ENCODE assay signal across 8 cellular contexts in genomic region chr14:44897041-44897843, GRCh38.
DNase-seq lines count a peak whose midpoint lies in the region; ATAC-seq and TF ChIP-seq lines count a peak whose summit lies in the region.

No MANE protein-coding gene starts in this region.

- no peaks in the 10 kb centered on the region for H3F3A ChIP-seq in GM23338 (replicated peaks; ENCODE audit: low read depth)

- peak overlapping the region; percentile 94 for H3K9ac ChIP-seq in fibroblast of lung (ENCODE audit: insufficient read depth, low read length)

- DNase-seq in Daoy (ENCODE audit: low read depth) (peak; percentile 97), GM23338 (ENCODE audit: low spot score) (peak; percentile 98), Kasumi-1 (lab: John Stamatoyannopoulos, UW) (peak; percentile 90 to 95), RKO (ENCODE audit: low spot score) (peak; percentile 95), fibroblast of lung (ENCODE audit: low read depth in 2 of 2) (peak; percentile 96 to 97)
- peak; percentile 94 to 98 for DNase-seq in activated T-helper 1 cell treated with anti-CD3 and anti-CD28 coated beads, Interleukin-2, amount 50 U/mL, for 16 hours (ENCODE audit: low read depth in 1 of 2, low spot score in 1 of 2)
- DNase-seq in naive thymus-derived CD4-positive, alpha-beta T cell: peak; percentile 80 to 98 (median 90)

- peak overlapping the region; percentile 84 for H3K27ac Mint-ChIP-seq in GM23338
- peak overlapping the region; percentile 83 to 98 (median 98) for H3K27ac Mint-ChIP-seq in naive thymus-derived CD4-positive, alpha-beta T cell
- H3K27ac Mint-ChIP-seq in stimulated activated memory B cell treated with anti-CD40 and anti-IgM and Interleukin-4, amounts not matched to agents 10 μg/mL and 1 μg/mL and 100 μg/mL, for 72 hours: peak overlapping the region; percentile 90

- CTCF ChIA-PET in naive thymus-derived CD4-positive, alpha-beta T cell (lab: Charles Lee): interaction anchor here (0.8 to 1.5 kb wide), 2 partner anchors 16 to 65 kb away, joined by 3 to 6 read pairs; partner anchors contain the start of genes KLHL28 and TOGARAM1

- H3K9me3 ChIP-seq in fibroblast of lung (ENCODE audit: control insufficient read depth, insufficient read depth, low read depth, low read length): no peaks in the 10 kb centered on the region
- no peaks in the 10 kb centered on the region for H3K9me3 ChIP-seq in naive thymus-derived CD4-positive, alpha-beta T cell (ENCODE audit: control insufficient read depth in 2 of 3, low read length in 3 of 3)

- peak overlapping the region; percentile 91 for H3K4me3 Mint-ChIP-seq in GM23338
- H3K4me3 Mint-ChIP-seq in naive thymus-derived CD4-positive, alpha-beta T cell: peak overlapping the region; percentile 80 to 97 (median 94)
- H3K4me3 Mint-ChIP-seq in stimulated activated memory B cell treated with anti-CD40 and anti-IgM and Interleukin-4, amounts not matched to agents 10 μg/mL and 1 μg/mL and 100 μg/mL, for 72 hours: peak overlapping the region; percentile 95

- ATAC-seq in GM23338: peak; percentile 95
- ATAC-seq in naive thymus-derived CD4-positive, alpha-beta T cell: peak; percentile 99
- peak; percentile 99 for ATAC-seq in stimulated activated memory B cell treated with anti-CD40 and anti-IgM and Interleukin-4, amounts not matched to agents 10 μg/mL and 1 μg/mL and 100 μg/mL, for 72 hours

- H3K27ac ChIP-seq in GM23338 (ENCODE audit: low read depth) (peak overlapping the region; percentile 88), fibroblast of lung (ENCODE audit: insufficient read depth, low read length) (peak overlapping the region; percentile 96)
- peak overlapping the region; percentile 86 for H3K27ac ChIP-seq in naive thymus-derived CD4-positive, alpha-beta T cell (ENCODE audit: low read depth, low read length)

- intact Hi-C loops in naive thymus-derived CD4-positive, alpha-beta T cell (cut with micrococcal nuclease): loop anchor here (1.0 kb wide), 5 partner anchors 65 to 371 kb away; partner anchors contain the start of genes FKBP3 (in 2 of the 2), MIS18BP1 (in 2 of the 2), PRPF39 (in 2 of the 2) and TOGARAM1 (in 2 of the 2)

- no peaks in the 10 kb centered on the region for H3K79me2 ChIP-seq in GM23338 (replicated peaks; ENCODE audit: insufficient read depth)
- peaks cover 3% of the 10 kb centered on the region for H3K79me2 ChIP-seq in fibroblast of lung (ENCODE audit: control insufficient read depth, insufficient read depth, low read length)

- H2AFZ ChIP-seq in GM23338 (peak overlapping the region; percentile 92), fibroblast of lung (ENCODE audit: low read length) (peak overlapping the region; percentile 74)

- H3K36me3 ChIP-seq in GM23338 (ENCODE audit: insufficient read depth) (no peaks in the 10 kb centered on the region), fibroblast of lung (ENCODE audit: control insufficient read depth, insufficient read depth, low read length) (no peaks in the 10 kb centered on the region)
- no peaks in the 10 kb centered on the region for H3K36me3 ChIP-seq in naive thymus-derived CD4-positive, alpha-beta T cell (ENCODE audit: control insufficient read depth in 2 of 3, insufficient read depth in 3 of 3, low read length in 3 of 3)

- no peaks in the 10 kb centered on the region; the same call in none of the 3 replicates for H3K36me3 Mint-ChIP-seq in GM23338 (ENCODE audit: low read depth)
- peaks cover 0 to 6% (median 5%) of the 10 kb centered on the region in 5 donors for H3K36me3 Mint-ChIP-seq in naive thymus-derived CD4-positive, alpha-beta T cell
- no peaks in the 10 kb centered on the region for H3K36me3 Mint-ChIP-seq in stimulated activated memory B cell treated with anti-CD40 and anti-IgM and Interleukin-4, amounts not matched to agents 10 μg/mL and 1 μg/mL and 100 μg/mL, for 72 hours

- H3K4me1 Mint-ChIP-seq in GM23338: peaks cover 14% of the 10 kb centered on the region
- H3K4me1 Mint-ChIP-seq in naive thymus-derived CD4-positive, alpha-beta T cell: peaks cover 6 to 40% (median 27%) of the 10 kb centered on the region in 7 donors
- H3K4me1 Mint-ChIP-seq in stimulated activated memory B cell treated with anti-CD40 and anti-IgM and Interleukin-4, amounts not matched to agents 10 μg/mL and 1 μg/mL and 100 μg/mL, for 72 hours: peaks cover 15% of the 10 kb centered on the region

- H3K27me3 Mint-ChIP-seq in GM23338 (ENCODE audit: insufficient read depth, low read depth, poor library complexity): peaks cover 15% of the 10 kb centered on the region
- no peaks in the 10 kb centered on the region for H3K27me3 Mint-ChIP-seq in naive thymus-derived CD4-positive, alpha-beta T cell
- H3K27me3 Mint-ChIP-seq in stimulated activated memory B cell treated with anti-CD40 and anti-IgM and Interleukin-4, amounts not matched to agents 10 μg/mL and 1 μg/mL and 100 μg/mL, for 72 hours: no peaks in the 10 kb centered on the region

- no peaks in the 10 kb centered on the region for H3K27me3 ChIP-seq in GM23338 (ENCODE audit: insufficient read depth)
- no peaks in the 10 kb centered on the region for H3K27me3 ChIP-seq in fibroblast of lung (ENCODE audit: control insufficient read depth, insufficient read depth, low read length)
- H3K27me3 ChIP-seq in naive thymus-derived CD4-positive, alpha-beta T cell (ENCODE audit: control insufficient read depth in 2 of 2, insufficient read depth in 2 of 2, low read length in 2 of 2): no peaks in the 10 kb centered on the region

- H4K20me1 ChIP-seq in GM23338 (replicated peaks; ENCODE audit: insufficient read depth) (no peaks in the 10 kb centered on the region), fibroblast of lung (ENCODE audit: control insufficient read depth, extremely low read depth, insufficient read depth, low read length) (no peaks in the 10 kb centered on the region)

- POLR2A ChIA-PET in naive thymus-derived CD4-positive, alpha-beta T cell (lab: Charles Lee): interaction anchor here (0.6 to 3.7 kb wide), 5 partner anchors 12 to 237 kb away, joined by 3 to 59 read pairs (median 4); partner anchors contain the start of genes FANCM, FKBP3, KLHL28 and TOGARAM1

- no peaks in the 10 kb centered on the region; the same call in 1 of the 2 replicates for H3K9me2 ChIP-seq in GM23338 (ENCODE audit: insufficient read depth)

- H3K4me1 ChIP-seq in GM23338 (ENCODE audit: insufficient read depth) (peaks cover 14% of the 10 kb centered on the region), fibroblast of lung (ENCODE audit: control insufficient read depth, extremely low read depth, insufficient read depth, low read length) (peaks cover 7% of the 10 kb centered on the region)
- H3K4me1 ChIP-seq in naive thymus-derived CD4-positive, alpha-beta T cell (ENCODE audit: control insufficient read depth in 2 of 2, insufficient read depth in 2 of 2, low read length in 2 of 2): peaks cover 13 to 17% of the 10 kb centered on the region in 2 donors

- no peak for TF ChIP-seq CTCF in GM23338 (conservative IDR thresholded peaks at IDR 0.05; ENCODE audit: low read depth in 2 of 2)
- TF ChIP-seq CTCF in fibroblast of lung (conservative IDR thresholded peaks at IDR 0.05 in 1 of 2, IDR thresholded peaks at IDR 0.05 in 1 of 2; ENCODE audit: low read depth in 1 of 2, low read length in 2 of 2): no peak

- H3K4me2 ChIP-seq in GM23338 (peak overlapping the region; percentile 81), fibroblast of lung (ENCODE audit: extremely low read depth, insufficient read depth, low read length) (peak overlapping the region; percentile 94)

- no peaks in the 10 kb centered on the region; the same call in 2 of the 3 replicates for H3K9me3 Mint-ChIP-seq in GM23338
- peaks cover 0 to 5% (median 0%) of the 10 kb centered on the region in 11 donors for H3K9me3 Mint-ChIP-seq in naive thymus-derived CD4-positive, alpha-beta T cell
- H3K9me3 Mint-ChIP-seq in stimulated activated memory B cell treated with anti-CD40 and anti-IgM and Interleukin-4, amounts not matched to agents 10 μg/mL and 1 μg/mL and 100 μg/mL, for 72 hours: no peaks in the 10 kb centered on the region

- peak overlapping the region; percentile 73 for H3K4me3 ChIP-seq in GM23338
- H3K4me3 ChIP-seq in fibroblast of lung (replicated peaks in 1 of 4; ENCODE audit: control extremely low read depth in 1 of 4, insufficient read depth in 1 of 4, low read depth in 3 of 4, low read length in 4 of 4): peak overlapping the region; percentile 80 to 93 (median 87)
- H3K4me3 ChIP-seq in naive thymus-derived CD4-positive, alpha-beta T cell (ENCODE audit: low read length): peak overlapping the region; percentile 68

TF ChIP-seq in GM23338, 12 proteins besides CTCF, POLR2A, EP300 and RAD21 (continues in another document):
- TF ChIP-seq CREB1 (CRISPR knock-in tag; IDR thresholded peaks at IDR 0.05; ENCODE audit: low read depth) (peak; percentile 58; the same call in 1 of the 2 replicates), JUNB (IDR thresholded peaks at IDR 0.05; ENCODE audit: unreplicated experiment) (no peak), NANOG (IDR thresholded peaks at IDR 0.05; ENCODE audit: borderline replicate concordance) (no peak), STAT1 (IDR thresholded peaks at IDR 0.05; ENCODE audit: unreplicated experiment) (no peak), POLR2AphosphoS5 (IDR thresholded peaks at IDR 0.05; ENCODE audit: low read depth) (peak; percentile 73), EZH2phosphoT487 (IDR thresholded peaks at IDR 0.05; ENCODE audit: unreplicated experiment) (no peak), EZH2 (IDR thresholded peaks at IDR 0.05; ENCODE audit: low read depth, unreplicated experiment) (no peak), ZNF114 (CRISPR knock-in tag; IDR thresholded peaks at IDR 0.05) (no peak)

Comparison
In these comparisons a context has a peak if more than half of its experiments do, and no peak if none do; other contexts are left out.
1. Peak in every context shown above with its lines: DNase-seq, ATAC-seq, H3K4me3 ChIP-seq and H3K27ac ChIP-seq.